14 cellular contexts compared by ENCODE assay signal in the genomic region with DNA sequence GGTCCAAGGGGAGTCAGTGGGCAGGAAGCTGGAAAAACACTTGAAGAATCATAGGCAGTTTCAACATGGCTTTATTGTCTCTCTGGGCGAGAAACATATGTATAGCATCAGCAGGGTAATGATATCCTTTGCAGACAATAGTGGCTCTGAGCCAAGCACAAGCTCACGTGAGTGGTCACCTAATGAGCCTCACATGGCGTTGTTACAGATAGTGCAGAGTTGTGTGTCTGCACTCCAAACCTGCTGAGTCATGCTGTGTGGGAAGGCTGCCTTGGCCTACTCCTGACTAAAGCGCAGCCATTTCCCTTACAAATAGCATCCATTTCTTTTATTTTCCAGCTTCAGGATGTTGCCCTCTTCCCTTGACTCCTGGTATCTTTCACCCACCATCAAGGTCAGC.
DNase-seq lines count a peak whose midpoint lies in the region; ATAC-seq and TF ChIP-seq lines count a peak whose summit lies in the region.
"Had no signal": no experiment of that assay in that cellular context is flagged by ENCODE, and none has a peak within 500 bp of the region (broad histone marks: within the 10 kb centered on the region; RNA-seq: fewer than 3 reads in every experiment).

No MANE protein-coding gene starts in this region.

- no peak for TF ChIP-seq CTCF in PC-3 (conservative IDR thresholded peaks at IDR 0.05; ENCODE audit: low read depth, low read length)
- TF ChIP-seq CTCF in fibroblast of lung (conservative IDR thresholded peaks at IDR 0.05 in 1 of 2, IDR thresholded peaks at IDR 0.05 in 1 of 2; ENCODE audit: low read depth in 1 of 2, low read length in 2 of 2): no peak

- CTCF ChIA-PET in PC-3 (lab: Charles Lee): no interaction called here

- POLR2A ChIA-PET in PC-3 (lab: Charles Lee; ENCODE audit: unreplicated experiment): no interaction called here

- H3K9ac ChIP-seq in PC-3 (ENCODE audit: low read length) (no peak overlapping the region), fibroblast of lung (ENCODE audit: insufficient read depth, low read length) (no peak overlapping the region)

- H4K20me1 ChIP-seq in PC-3 (ENCODE audit: low read length): no peaks in the 10 kb centered on the region
- H4K20me1 ChIP-seq in fibroblast of lung (ENCODE audit: control insufficient read depth, extremely low read depth, insufficient read depth, low read length): no peaks in the 10 kb centered on the region

- DNase-seq in DMS53 (lab: John Stamatoyannopoulos, UW): peak; percentile 74
- no peak for DNase-seq in DMS53 treated with DMSO at 0.1 percent for 48 hours (lab: John Stamatoyannopoulos, UW; ENCODE audit: unreplicated experiment)
- peak; percentile 15 for DNase-seq in PC-3
- peak; percentile 21 to 69 for DNase-seq in fibroblast of lung (ENCODE audit: low read depth in 2 of 2)
- peak; percentile 7 for DNase-seq in skeletal muscle cell (ENCODE audit: low read depth)
- DNase-seq in activated T-cell treated with anti-CD3 and anti-CD28 coated beads, Interleukin-2, amount 50 U/mL, for 48 hours: no peak
- no peak for DNase-seq in activated gamma-delta T cell treated with Interleukin-2 at 50 U/mL for 16 hours
- DNase-seq: activated CD8-positive, alpha-beta memory T cell treated with anti-CD3 and anti-CD28 coated beads, Interleukin-2, amount 50 U/mL, for 48 hours; NCI-H187 treated with DMSO at 0.1 percent for 48 hours; Peyer's patch; stimulated activated naive CD8-positive, alpha-beta T cell treated with anti-CD3 and anti-CD28 coated beads, Interleukin-15, amount 100 ng/mL, for 72 hours had no signal

- intact Hi-C loops in PC-3 (cut with micrococcal nuclease): no loop called here

- H3K36me3 ChIP-seq in PC-3 (ENCODE audit: low read depth, low read length) (no peaks in the 10 kb centered on the region), fibroblast of lung (ENCODE audit: control insufficient read depth, insufficient read depth, low read length) (no peaks in the 10 kb centered on the region)
- H3K36me3 ChIP-seq: ascending aorta, Peyer's patch had no signal

- H3K4me3 ChIP-seq in PC-3 (ENCODE audit: low read length) (no peak overlapping the region), fibroblast of lung (replicated peaks in 1 of 4; ENCODE audit: control extremely low read depth in 1 of 4, insufficient read depth in 1 of 4, low read depth in 3 of 4, low read length in 4 of 4) (no peak overlapping the region), skeletal muscle cell (ENCODE audit: low read depth, low read length) (no peak overlapping the region)
- H3K4me3 ChIP-seq: ascending aorta, Peyer's patch had no signal

- H3K9me3 ChIP-seq in PC-3 (ENCODE audit: low read length) (no peaks in the 10 kb centered on the region), fibroblast of lung (ENCODE audit: control insufficient read depth, insufficient read depth, low read depth, low read length) (no peaks in the 10 kb centered on the region)
- H3K9me3 ChIP-seq: ascending aorta had no signal

- ATAC-seq in PC-3 (no peak), HG02938 (IDR thresholded peaks at IDR 0.05; ENCODE audit: unreplicated experiment) (no peak)
- ATAC-seq: stimulated activated naive CD8-positive, alpha-beta T cell treated with anti-CD3 and anti-CD28 coated beads, Interleukin-15, amount 100 ng/mL, for 72 hours had no signal

- no peaks in the 10 kb centered on the region for H3K4me1 ChIP-seq in PC-3 (ENCODE audit: insufficient read depth, low read length)
- H3K4me1 ChIP-seq in fibroblast of lung (ENCODE audit: control insufficient read depth, extremely low read depth, insufficient read depth, low read length): no peaks in the 10 kb centered on the region
- H3K4me1 ChIP-seq: ascending aorta, Peyer's patch had no signal

- H2AFZ ChIP-seq in PC-3 (ENCODE audit: low read length): 0 out of 2 replicates have a peak overlapping the region, but pooled peaks have one; percentile 26
- H2AFZ ChIP-seq in fibroblast of lung (ENCODE audit: low read length): peak overlapping the region; percentile 24

- H3F3A ChIP-seq in PC-3 (ENCODE audit: low read length, unreplicated experiment): no peaks in the 10 kb centered on the region

- H3K27me3 ChIP-seq in PC-3 (ENCODE audit: low read length): no peaks in the 10 kb centered on the region
- no peaks in the 10 kb centered on the region for H3K27me3 ChIP-seq in fibroblast of lung (ENCODE audit: control insufficient read depth, insufficient read depth, low read length)
- H3K27me3 ChIP-seq: ascending aorta, Peyer's patch had no signal

- no peak overlapping the region for H3K4me2 ChIP-seq in PC-3 (ENCODE audit: low read length)
- H3K4me2 ChIP-seq in fibroblast of lung (ENCODE audit: extremely low read depth, insufficient read depth, low read length): no peak overlapping the region

- H3K79me2 ChIP-seq in PC-3 (ENCODE audit: low read length) (no peaks in the 10 kb centered on the region), fibroblast of lung (ENCODE audit: control insufficient read depth, insufficient read depth, low read length) (no peaks in the 10 kb centered on the region)

- H3K27ac ChIP-seq in PC-3 (ENCODE audit: low read length) (no peak overlapping the region), fibroblast of lung (ENCODE audit: insufficient read depth, low read length) (no peak overlapping the region)
- H3K27ac ChIP-seq: 22Rv1, ascending aorta, Peyer's patch had no signal

- H3K9me2 ChIP-seq in PC-3 (replicated peaks; ENCODE audit: low read length): no peaks in the 10 kb centered on the region

- BruUV-seq in PC-3 (replicated peaks; lab: Mats Ljungman, UMichigan): no TSS peak

Comparison
In these comparisons a context has a peak if more than half of its experiments do, and no peak if none do; other contexts are left out.
1. DNase-seq: peak in DMS53 (single experiment), PC-3 (single experiment), fibroblast of lung (2 of 2) and skeletal muscle cell (single experiment); none in DMS53 treated with DMSO at 0.1 percent for 48 hours (single experiment), activated T-cell treated with anti-CD3 and anti-CD28 coated beads, Interleukin-2, amount 50 U/mL, for 48 hours (0 of 2) and activated gamma-delta T cell treated with Interleukin-2 at 50 U/mL for 16 hours (single experiment).